Comparison of ENCODE assay signal across 13 cellular contexts in the genomic region with DNA sequence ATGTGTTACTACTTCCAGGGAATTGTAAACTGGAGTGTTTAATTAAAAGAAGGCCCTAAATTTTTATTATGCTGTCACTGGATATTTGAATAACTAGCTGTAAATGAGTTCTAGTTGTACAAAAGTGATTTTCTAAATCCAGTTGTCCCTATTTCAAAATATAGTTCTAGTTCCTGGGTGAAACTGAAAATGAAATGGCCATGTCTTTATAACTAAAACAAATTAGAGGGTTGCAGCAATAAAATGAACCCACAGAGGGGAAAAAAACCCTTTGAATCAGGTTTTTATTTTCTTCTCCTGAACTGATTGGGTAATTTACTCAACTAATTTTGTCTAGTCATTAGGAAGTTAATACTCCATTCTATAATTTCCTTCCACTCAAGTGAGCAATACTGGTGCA. TPM values are rescaled to one million over a fixed set of nuclear protein-coding genes. Genes with fewer than 3 reads are reported as not detected.
DNase-seq lines count a peak whose midpoint lies in the region; ATAC-seq and TF ChIP-seq lines count a peak whose summit lies in the region.
"Had no signal": no experiment of that assay in that cellular context is flagged by ENCODE, and none has a peak within 500 bp of the region (broad histone marks: within the 10 kb centered on the region; RNA-seq: fewer than 3 reads in every experiment).

No MANE protein-coding gene starts in this region.

- H3K27ac ChIP-seq in sigmoid colon, result peak overlapping the region; percentile 42 to 72 (median 58)
- H3K27ac ChIP-seq: RWPE1 had no signal

- CTCF ChIA-PET in activated CD4-positive, alpha-beta memory T cell treated with anti-CD3 and anti-CD28 coated beads, Interleukin-2, amount 10 ng/mL, durations not matched to agents 7 days and 5 days (lab: Charles Lee), result interaction anchor here (0.6 kb wide), 1 partner anchor 9 kb away, joined by 4 read pairs; no protein-coding TSS in a partner anchor

- H3K36me3 Mint-ChIP-seq in chondrocyte (ENCODE audit: low read depth), result peaks cover 2% of the 10 kb centered on the region
- H3K36me3 Mint-ChIP-seq in activated CD4-positive, alpha-beta memory T cell treated with anti-CD3 and anti-CD28 coated beads, Interleukin-2, amount 10 ng/mL, durations not matched to agents 7 days and 5 days (ENCODE audit: low read depth), result peaks cover 2% of the 10 kb centered on the region
- H3K36me3 Mint-ChIP-seq in naive thymus-derived CD8-positive, alpha-beta T cell, result peaks cover 0 to 5% (median 4%) of the 10 kb centered on the region in 3 donors

- peak; percentile 44 for DNase-seq in SIG-M5 treated with dmso at 0.1 percent for 504 hours (lab: John Stamatoyannopoulos, UW; ENCODE audit: unreplicated experiment)
- no peak for DNase-seq in SIG-M5 (lab: John Stamatoyannopoulos, UW)
- DNase-seq in NB4 (ENCODE audit: low read depth), result no peak
- DNase-seq in chondrocyte (ENCODE audit: low spot score), result no peak
- no peak for DNase-seq in sigmoid colon
- DNase-seq in activated CD4-positive, alpha-beta memory T cell treated with anti-CD3 and anti-CD28 coated beads, Interleukin-2, amount 10 ng/mL, durations not matched to agents 7 days and 5 days, result no peak
- DNase-seq in naive thymus-derived CD8-positive, alpha-beta T cell, result no peak
- DNase-seq in iPS-NIHi7 (ENCODE audit: extremely low spot score), result no peak
- DNase-seq: 8988T, hypothalamus, NCI-H2171 had no signal

- POLR2A ChIA-PET in activated CD4-positive, alpha-beta memory T cell treated with anti-CD3 and anti-CD28 coated beads, Interleukin-2, amount 10 ng/mL, durations not matched to agents 7 days and 5 days (lab: Charles Lee), result interaction anchor here (1.1 to 2.3 kb wide), 2 partner anchors 19 to 55 kb away, joined by 3 to 12 read pairs; partner anchors contain the start of gene MAP4K3
- POLR2A ChIA-PET in naive thymus-derived CD8-positive, alpha-beta T cell (lab: Charles Lee), result no interaction called here

- H3K27me3 Mint-ChIP-seq in chondrocyte (ENCODE audit: low read depth), result no peaks in the 10 kb centered on the region
- H3K27me3 Mint-ChIP-seq in activated CD4-positive, alpha-beta memory T cell treated with anti-CD3 and anti-CD28 coated beads, Interleukin-2, amount 10 ng/mL, durations not matched to agents 7 days and 5 days, result peaks cover 27% of the 10 kb centered on the region
- H3K27me3 Mint-ChIP-seq in naive thymus-derived CD8-positive, alpha-beta T cell, result peaks cover 0 to 2% (median 0%) of the 10 kb centered on the region in 5 donors

- no peak for TF ChIP-seq POLR2A in NB4 (IDR thresholded peaks at IDR 0.05; ENCODE audit: extremely low read depth, insufficient read length)
- TF ChIP-seq POLR2A in sigmoid colon (IDR thresholded peaks at IDR 0.05), result no peak

- H3K4me1 Mint-ChIP-seq in chondrocyte (ENCODE audit: low read depth), result peaks cover 51% of the 10 kb centered on the region
- peaks cover 50% of the 10 kb centered on the region for H3K4me1 Mint-ChIP-seq in activated CD4-positive, alpha-beta memory T cell treated with anti-CD3 and anti-CD28 coated beads, Interleukin-2, amount 10 ng/mL, durations not matched to agents 7 days and 5 days
- H3K4me1 Mint-ChIP-seq in naive thymus-derived CD8-positive, alpha-beta T cell, result peaks cover 0 to 32% (median 0%) of the 10 kb centered on the region in 4 donors

- ATAC-seq in naive thymus-derived CD8-positive, alpha-beta T cell, result no peak
- ATAC-seq: HCT116 had no signal

- intact Hi-C loops in sigmoid colon (cut with DNase I), result no loop called here

- TF ChIP-seq EP300 in sigmoid colon (IDR thresholded peaks at IDR 0.05), result no peak

- peaks cover 2% of the 10 kb centered on the region for H3K9me3 Mint-ChIP-seq in chondrocyte (ENCODE audit: low read depth)
- no peaks in the 10 kb centered on the region for H3K9me3 Mint-ChIP-seq in activated CD4-positive, alpha-beta memory T cell treated with anti-CD3 and anti-CD28 coated beads, Interleukin-2, amount 10 ng/mL, durations not matched to agents 7 days and 5 days
- peaks cover 0 to 3% (median 0%) of the 10 kb centered on the region in 9 donors for H3K9me3 Mint-ChIP-seq in naive thymus-derived CD8-positive, alpha-beta T cell

- peak overlapping the region; percentile 1 for H3K4me3 ChIP-seq in NB4 (ENCODE audit: low read depth, low read length)
- H3K4me3 ChIP-seq in sigmoid colon, result no peak overlapping the region

- no peak for TF ChIP-seq CTCF in NB4 (IDR thresholded peaks at IDR 0.05; ENCODE audit: low read depth, low read length)
- TF ChIP-seq CTCF in chondrocyte (IDR thresholded peaks at IDR 0.05), result no peak
- TF ChIP-seq CTCF in sigmoid colon (IDR thresholded peaks at IDR 0.05), result no peak

- H3K27ac Mint-ChIP-seq in chondrocyte (ENCODE audit: unreplicated experiment), result peak overlapping the region; percentile 30
- H3K27ac Mint-ChIP-seq in activated CD4-positive, alpha-beta memory T cell treated with anti-CD3 and anti-CD28 coated beads, Interleukin-2, amount 10 ng/mL, durations not matched to agents 7 days and 5 days, result no peak overlapping the region
- peak overlapping the region in 1 of 10 donors; percentile 27 for H3K27ac Mint-ChIP-seq in naive thymus-derived CD8-positive, alpha-beta T cell

- H3K4me3 Mint-ChIP-seq in chondrocyte (ENCODE audit: unreplicated experiment), result no peak overlapping the region
- no peak overlapping the region for H3K4me3 Mint-ChIP-seq in activated CD4-positive, alpha-beta memory T cell treated with anti-CD3 and anti-CD28 coated beads, Interleukin-2, amount 10 ng/mL, durations not matched to agents 7 days and 5 days
- H3K4me3 Mint-ChIP-seq in naive thymus-derived CD8-positive, alpha-beta T cell, result peak overlapping the region in 1 of 10 donors; percentile 52

- H3K4me1 ChIP-seq in sigmoid colon, result peaks cover 0 to 36% (median 22%) of the 10 kb centered on the region in 4 donors

- H3K36me3 ChIP-seq in sigmoid colon, result no peaks in the 10 kb centered on the region

- H3K9me3 ChIP-seq in sigmoid colon, result no peaks in the 10 kb centered on the region

- H3K27me3 ChIP-seq in sigmoid colon, result no peaks in the 10 kb centered on the region

RNA-seq across cellular contexts. Expression of gene MAP4K3, which starts 55.6 kb away (rescaled TPM):
- total RNA-seq in chondrocyte, result 30.9 to 42.9 TPM (median 35.3 TPM) in 3 replicates
- total RNA-seq in sigmoid colon, result 10 to 100 TPM; 72.1 to 96.8 (median 77.4) TPM
- 10 to 100 TPM in 2 of 3 donors, 1 to 10 TPM in 1; 8.0 to 12.6 (median 12.3) TPM for polyA plus RNA-seq in sigmoid colon
- total RNA-seq in activated CD4-positive, alpha-beta memory T cell treated with anti-CD3 and anti-CD28 coated beads, Interleukin-2, amount 10 ng/mL, durations not matched to agents 7 days and 5 days, result 10 to 100 TPM in 1 of 2 experiments, 1 to 10 TPM in 1; 8.6 to 12.3 TPM
- 10 to 100 TPM; 17.7 to 18.9 TPM for total RNA-seq in naive thymus-derived CD8-positive, alpha-beta T cell
- 1 to 10 TPM; 1.3 to 2.4 (median 2.0) TPM for polyA plus RNA-seq in naive thymus-derived CD8-positive, alpha-beta T cell
